ENCODE assay signal across 10 cellular contexts in the genomic region with DNA sequence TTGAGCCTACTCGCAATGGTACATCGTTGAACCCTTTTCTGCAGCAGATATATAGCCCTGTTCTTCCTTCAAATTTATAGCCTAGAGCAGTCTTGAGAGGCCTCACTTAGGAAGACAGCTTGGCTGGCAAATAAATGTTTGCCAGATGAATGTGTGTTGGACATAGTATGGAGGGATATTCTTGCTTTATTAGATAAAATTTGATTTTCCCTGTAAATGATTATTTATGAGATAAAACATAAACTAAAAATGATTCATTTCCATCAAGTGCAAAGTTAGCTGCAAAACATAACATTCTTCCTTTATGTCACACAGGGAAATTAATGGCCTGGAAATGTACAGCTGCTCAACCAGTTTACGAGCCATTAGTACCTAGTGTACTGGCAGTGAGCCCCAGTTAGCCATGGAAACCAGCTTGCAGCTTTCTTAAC.
DNase-seq lines count a peak whose midpoint lies in the region; ATAC-seq and TF ChIP-seq lines count a peak whose summit lies in the region.
"Had no signal": no experiment of that assay in that cellular context is flagged by ENCODE, and none has a peak within 500 bp of the region (broad histone marks: within the 10 kb centered on the region; RNA-seq: fewer than 3 reads in every experiment).

No MANE protein-coding gene starts in this region.

- H3K36me3 Mint-ChIP-seq in activated CD4-positive, alpha-beta memory T cell treated with anti-CD3 and anti-CD28 coated beads, Interleukin-2, amount 10 ng/mL, durations not matched to agents 7 days and 5 days (ENCODE audit: low read depth) = peaks cover 14% of the 10 kb centered on the region

- H3K27ac Mint-ChIP-seq in activated CD4-positive, alpha-beta memory T cell treated with anti-CD3 and anti-CD28 coated beads, Interleukin-2, amount 10 ng/mL, durations not matched to agents 7 days and 5 days = peak overlapping the region; percentile 41

- POLR2A ChIA-PET in activated CD4-positive, alpha-beta memory T cell treated with anti-CD3 and anti-CD28 coated beads, Interleukin-2, amount 10 ng/mL, durations not matched to agents 7 days and 5 days (lab: Charles Lee) = interaction anchor here (0.7 to 10.1 kb wide), 5 partner anchors 9 to 116 kb away, joined by 3 to 279 read pairs (median 6); no protein-coding TSS in a partner anchor

- H3K9me3 Mint-ChIP-seq in activated CD4-positive, alpha-beta memory T cell treated with anti-CD3 and anti-CD28 coated beads, Interleukin-2, amount 10 ng/mL, durations not matched to agents 7 days and 5 days = no peaks in the 10 kb centered on the region

- CTCF ChIA-PET in activated CD4-positive, alpha-beta memory T cell treated with anti-CD3 and anti-CD28 coated beads, Interleukin-2, amount 10 ng/mL, durations not matched to agents 7 days and 5 days (lab: Charles Lee) = interaction anchor here (0.9 to 22.2 kb wide), 4 partner anchors 8 to 20 kb away, joined by 3 to 365 read pairs (median 3); no protein-coding TSS in a partner anchor

- no peak overlapping the region for H3K4me3 Mint-ChIP-seq in activated CD4-positive, alpha-beta memory T cell treated with anti-CD3 and anti-CD28 coated beads, Interleukin-2, amount 10 ng/mL, durations not matched to agents 7 days and 5 days

- intact Hi-C loops in left cardiac atrium (cut with DNase I) = no loop called here

- H3K4me1 Mint-ChIP-seq in activated CD4-positive, alpha-beta memory T cell treated with anti-CD3 and anti-CD28 coated beads, Interleukin-2, amount 10 ng/mL, durations not matched to agents 7 days and 5 days = peaks cover 90% of the 10 kb centered on the region

- TF ChIP-seq CTCF in GM10266 (IDR thresholded peaks at IDR 0.05; ENCODE audit: control insufficient read depth, insufficient read depth, low read depth, missing control alignments) = no peak

- DNase-seq in DMS153 treated with DMSO at 0.1 percent for 48 hours (lab: John Stamatoyannopoulos, UW; ENCODE audit: unreplicated experiment) (peak; percentile 83), NCI-H1417 (lab: John Stamatoyannopoulos, UW) (peak; percentile 50 to 89 (median 65)), lung microvascular endothelial cell (ENCODE audit: low read depth in 2 of 2) (peak; percentile 60 to 80), GM10266 (ENCODE audit: extremely low spot score) (no peak), left cardiac atrium (no peak)
- DNase-seq in activated CD4-positive, alpha-beta memory T cell treated with anti-CD3 and anti-CD28 coated beads, Interleukin-2, amount 10 ng/mL, durations not matched to agents 7 days and 5 days = no peak
- DNase-seq: effector CD8-positive, alpha-beta T cell; upper lobe of right lung had no signal

- no peaks in the 10 kb centered on the region for H3K27me3 Mint-ChIP-seq in activated CD4-positive, alpha-beta memory T cell treated with anti-CD3 and anti-CD28 coated beads, Interleukin-2, amount 10 ng/mL, durations not matched to agents 7 days and 5 days

- ATAC-seq in left cardiac atrium = no peak
- ATAC-seq in HG02571 (IDR thresholded peaks at IDR 0.05; ENCODE audit: unreplicated experiment) = no peak
- ATAC-seq in GM21786 (IDR thresholded peaks at IDR 0.05; ENCODE audit: unreplicated experiment) = no peak
- ATAC-seq: upper lobe of right lung had no signal

Comparison
In these comparisons a context has a peak if more than half of its experiments do, and no peak if none do; other contexts are left out.
1. DNase-seq: peak in DMS153 treated with DMSO at 0.1 percent for 48 hours (single experiment), NCI-H1417 (3 of 3) and lung microvascular endothelial cell (2 of 2); none in activated CD4-positive, alpha-beta memory T cell treated with anti-CD3 and anti-CD28 coated beads, Interleukin-2, amount 10 ng/mL, durations not matched to agents 7 days and 5 days (single experiment), GM10266 (single experiment) and left cardiac atrium (single experiment).